ENCODE assay signal across 20 cellular contexts in genomic region chr12:87793134-87793533, GRCh38.
A peak's percentile ranks its signal among the peaks of the same experiment; 100 is the strongest.
DNase-seq lines count a peak whose midpoint lies in the region; ATAC-seq and TF ChIP-seq lines count a peak whose summit lies in the region.
"Had no signal": no experiment of that assay in that cellular context is flagged by ENCODE, and none has a peak within 500 bp of the region (broad histone marks: within the 10 kb centered on the region; RNA-seq: fewer than 3 reads in every experiment).

No MANE protein-coding gene starts in this region.

- H3K27ac ChIP-seq in parathyroid adenoma = no peak overlapping the region
- H3K27ac ChIP-seq in CD4-positive, alpha-beta memory T cell (ENCODE audit: low read depth, low read length) = no peak overlapping the region
- H3K27ac ChIP-seq: breast epithelium, tibial artery had no signal

- H3K4me1 ChIP-seq in parathyroid adenoma = peaks cover 10% of the 10 kb centered on the region
- no peaks in the 10 kb centered on the region for H3K4me1 ChIP-seq in CD4-positive, alpha-beta memory T cell (ENCODE audit: insufficient read depth, low read length)
- H3K4me1 ChIP-seq: breast epithelium had no signal

- H3K9me3 ChIP-seq in parathyroid adenoma (ENCODE audit: control insufficient read depth, low read length) = no peaks in the 10 kb centered on the region
- no peaks in the 10 kb centered on the region for H3K9me3 ChIP-seq in CD4-positive, alpha-beta memory T cell (ENCODE audit: control insufficient read depth in 1 of 2, low read length in 2 of 2)
- H3K9me3 ChIP-seq: breast epithelium, MG63, tibial artery had no signal

- no peaks in the 10 kb centered on the region for H3K4me1 Mint-ChIP-seq in WTC11
- no peaks in the 10 kb centered on the region for H3K4me1 Mint-ChIP-seq in CD4-positive, alpha-beta memory T cell
- H3K4me1 Mint-ChIP-seq: activated CD4-positive, alpha-beta memory T cell treated with anti-CD3 and anti-CD28 coated beads, Interleukin-2, amount 10 ng/mL, durations not matched to agents 7 days and 5 days; stimulated activated naive CD8-positive, alpha-beta T cell treated with anti-CD3 and anti-CD28 coated beads, Interleukin-15, amount 100 ng/mL, for 72 hours had no signal

- CTCF ChIA-PET in WTC11 (lab: Charles Lee) = no interaction called here
- CTCF ChIA-PET in CD4-positive, alpha-beta memory T cell (lab: Charles Lee; ENCODE audit: partially characterized antibody) = no interaction called here

- intact Hi-C loops in CD4-positive, alpha-beta memory T cell (cut with micrococcal nuclease) = no loop called here

- POLR2A ChIA-PET in WTC11 (lab: Charles Lee) = no interaction called here
- POLR2A ChIA-PET in CD4-positive, alpha-beta memory T cell (lab: Charles Lee; ENCODE audit: partially characterized antibody) = no interaction called here

- no peak overlapping the region for H3K27ac Mint-ChIP-seq in WTC11
- no peak overlapping the region for H3K27ac Mint-ChIP-seq in CD4-positive, alpha-beta memory T cell
- H3K27ac Mint-ChIP-seq: activated CD4-positive, alpha-beta memory T cell treated with anti-CD3 and anti-CD28 coated beads, Interleukin-2, amount 10 ng/mL, durations not matched to agents 7 days and 5 days; stimulated activated naive CD8-positive, alpha-beta T cell treated with anti-CD3 and anti-CD28 coated beads, Interleukin-15, amount 100 ng/mL, for 72 hours had no signal

- no peak for TF ChIP-seq CTCF in astrocyte of the spinal cord (IDR thresholded peaks at IDR 0.05; ENCODE audit: low read depth, low read length)
- TF ChIP-seq CTCF in fibroblast of the aortic adventitia (IDR thresholded peaks at IDR 0.05; ENCODE audit: insufficient read depth, low read length) = no peak
- no peak for TF ChIP-seq CTCF in parathyroid adenoma (IDR thresholded peaks at IDR 0.05)
- no peak for TF ChIP-seq CTCF in WTC11 (IDR thresholded peaks at IDR 0.05)

- H3K9ac ChIP-seq in parathyroid adenoma = no peak overlapping the region

- no peaks in the 10 kb centered on the region for H3K9me3 Mint-ChIP-seq in WTC11
- H3K9me3 Mint-ChIP-seq in CD4-positive, alpha-beta memory T cell = peaks cover 0 to 3% (median 0%) of the 10 kb centered on the region in 8 donors
- H3K9me3 Mint-ChIP-seq: activated CD4-positive, alpha-beta memory T cell treated with anti-CD3 and anti-CD28 coated beads, Interleukin-2, amount 10 ng/mL, durations not matched to agents 7 days and 5 days; stimulated activated naive CD8-positive, alpha-beta T cell treated with anti-CD3 and anti-CD28 coated beads, Interleukin-15, amount 100 ng/mL, for 72 hours had no signal

- H3K27me3 ChIP-seq in parathyroid adenoma (ENCODE audit: control insufficient read depth, insufficient read depth, low read length) = no peaks in the 10 kb centered on the region
- H3K27me3 ChIP-seq in CD4-positive, alpha-beta memory T cell (ENCODE audit: insufficient read depth, low read length) = no peaks in the 10 kb centered on the region
- H3K27me3 ChIP-seq: breast epithelium, MG63, tibial artery had no signal

- H2AFZ ChIP-seq in parathyroid adenoma = peak overlapping the region; percentile 45

- no peaks in the 10 kb centered on the region for H3K36me3 Mint-ChIP-seq in WTC11
- H3K36me3 Mint-ChIP-seq in CD4-positive, alpha-beta memory T cell = no peaks in the 10 kb centered on the region

- H3K36me3 ChIP-seq in parathyroid adenoma (ENCODE audit: control insufficient read depth, insufficient read depth, low read length) = no peaks in the 10 kb centered on the region
- no peaks in the 10 kb centered on the region for H3K36me3 ChIP-seq in CD4-positive, alpha-beta memory T cell (ENCODE audit: insufficient read depth, low read length)
- H3K36me3 ChIP-seq: breast epithelium, MG63, tibial artery had no signal

- no peak overlapping the region for H3K4me2 ChIP-seq in parathyroid adenoma (ENCODE audit: low read length)

- no peak overlapping the region for H3K4me3 ChIP-seq in astrocyte of the spinal cord (ENCODE audit: low read depth, low read length)
- no peak overlapping the region for H3K4me3 ChIP-seq in fibroblast of the aortic adventitia (ENCODE audit: low read depth, low read length)
- no peak overlapping the region for H3K4me3 ChIP-seq in parathyroid adenoma (ENCODE audit: low read depth, low read length)
- H3K4me3 ChIP-seq in CD4-positive, alpha-beta memory T cell (ENCODE audit: low read length in 2 of 2) = no peak overlapping the region
- H3K4me3 ChIP-seq: breast epithelium, MG63, tibial artery had no signal

- no peaks in the 10 kb centered on the region for H3K27me3 Mint-ChIP-seq in WTC11 (ENCODE audit: low read depth)
- H3K27me3 Mint-ChIP-seq in CD4-positive, alpha-beta memory T cell = no peaks in the 10 kb centered on the region
- H3K27me3 Mint-ChIP-seq: activated CD4-positive, alpha-beta memory T cell treated with anti-CD3 and anti-CD28 coated beads, Interleukin-2, amount 10 ng/mL, durations not matched to agents 7 days and 5 days; stimulated activated naive CD8-positive, alpha-beta T cell treated with anti-CD3 and anti-CD28 coated beads, Interleukin-15, amount 100 ng/mL, for 72 hours had no signal

- ATAC-seq in WTC11 = no peak
- ATAC-seq in HG02884 (IDR thresholded peaks at IDR 0.05; ENCODE audit: unreplicated experiment) = no peak
- ATAC-seq: PC-3; sciatic nerve; stimulated activated naive CD8-positive, alpha-beta T cell treated with anti-CD3 and anti-CD28 coated beads, Interleukin-15, amount 100 ng/mL, for 72 hours had no signal

- in situ Hi-C loops in astrocyte of the spinal cord (cut with HindIII; ENCODE audit: low sequenced_read_pairs) = no loop called here

- no peaks in the 10 kb centered on the region for H3K79me2 ChIP-seq in parathyroid adenoma

- DNase-seq in LHCN-M2 (ENCODE audit: low read depth) (peak; percentile 81), astrocyte of the spinal cord (ENCODE audit: low read depth, low spot score) (peak; percentile 67), fibroblast of the aortic adventitia (ENCODE audit: low read depth) (peak; percentile 56), WTC11 (ENCODE audit: low spot score) (no peak), ureter (ENCODE audit: low spot score) (no peak)
- no peak for DNase-seq in CD4-positive, alpha-beta memory T cell
- DNase-seq: activated CD4-positive, alpha-beta memory T cell treated with anti-CD3 and anti-CD28 coated beads, Interleukin-2, amount 10 ng/mL, durations not matched to agents 7 days and 5 days; activated CD4-positive, CD25-positive, alpha-beta regulatory T cell; dermis blood vessel endothelial cell; MG63; NCI-H1417 treated with DMSO at 0.1 percent for 48 hours; PC-3; posterior cingulate gyrus; Right ventricle myocardium superior; stimulated activated naive CD8-positive, alpha-beta T cell treated with anti-CD3 and anti-CD28 coated beads, Interleukin-15, amount 100 ng/mL, for 72 hours; tibial artery had no signal

- no peak overlapping the region for H3K4me3 Mint-ChIP-seq in WTC11
- no peak overlapping the region for H3K4me3 Mint-ChIP-seq in CD4-positive, alpha-beta memory T cell
- H3K4me3 Mint-ChIP-seq: activated CD4-positive, alpha-beta memory T cell treated with anti-CD3 and anti-CD28 coated beads, Interleukin-2, amount 10 ng/mL, durations not matched to agents 7 days and 5 days; stimulated activated naive CD8-positive, alpha-beta T cell treated with anti-CD3 and anti-CD28 coated beads, Interleukin-15, amount 100 ng/mL, for 72 hours had no signal

TF ChIP-seq in WTC11, 78 proteins besides CTCF, POLR2A, EP300 and RAD21:
- TF ChIP-seq E2F4 (CRISPR knock-in tag; IDR thresholded peaks at IDR 0.05; ENCODE audit: borderline replicate concordance, low read depth) (no peak), CBFB (CRISPR knock-in tag; IDR thresholded peaks at IDR 0.05; ENCODE audit: low read depth) (no peak)
TF ChIP-seq in WTC11: peak in this region for 0.

Comparison
In these comparisons a context has a peak if more than half of its experiments do, and no peak if none do; other contexts are left out.
1. DNase-seq: peak in LHCN-M2 (single experiment), astrocyte of the spinal cord (single experiment) and fibroblast of the aortic adventitia (single experiment); none in WTC11 (single experiment), CD4-positive, alpha-beta memory T cell (0 of 5) and ureter (single experiment).